Comparison of ENCODE assay signal across 21 cellular contexts in the genomic region with DNA sequence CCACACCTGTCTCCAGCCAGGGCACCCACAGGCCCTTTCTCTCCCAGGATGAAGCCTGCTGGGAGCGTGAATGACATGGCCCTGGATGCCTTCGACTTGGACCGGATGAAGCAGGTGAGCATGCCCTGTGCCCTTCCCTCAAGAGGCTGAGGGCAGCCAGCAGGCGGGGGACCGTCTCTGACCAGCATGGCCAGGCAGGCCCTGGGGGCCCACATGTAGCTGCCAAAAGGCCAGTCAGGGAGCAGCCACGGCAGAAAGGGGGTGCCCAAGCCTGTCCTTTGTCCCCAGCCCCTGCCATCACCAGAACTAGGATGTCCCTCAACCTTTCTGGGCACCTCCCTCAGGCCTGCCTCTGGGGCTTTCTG. TPM values are rescaled to one million over a fixed set of nuclear protein-coding genes. Genes with fewer than 3 reads are reported as not detected.
A peak's percentile ranks its signal among the peaks of the same experiment; 100 is the strongest.
DNase-seq lines count a peak whose midpoint lies in the region; ATAC-seq, FAIRE-seq and TF ChIP-seq lines count a peak whose summit lies in the region.
"Had no signal": no experiment of that assay in that cellular context is flagged by ENCODE, and none has a peak within 500 bp of the region (broad histone marks: within the 10 kb centered on the region; RNA-seq: fewer than 3 reads in every experiment).

No MANE protein-coding gene starts in this region.

- CTCF ChIA-PET in activated naive CD4-positive, alpha-beta T cell treated with anti-CD3 and anti-CD28 coated beads, Interleukin-2, amount 10 ng/mL, durations not matched to agents 7 days and 5 days (lab: Charles Lee) = interaction anchor here (0.8 kb wide), 2 partner anchors 8 to 33 kb away, joined by 3 to 4 read pairs; no protein-coding TSS in a partner anchor

- TF ChIP-seq CTCF in dorsolateral prefrontal cortex (IDR thresholded peaks at IDR 0.05 in 54 of 56, conservative IDR thresholded peaks at IDR 0.05 in 2 of 56; ENCODE audit: low read depth in 1 of 56, partially characterized antibody in 56 of 56) (no peak), upper lobe of left lung (IDR thresholded peaks at IDR 0.05) (no peak)

- H3K9me3 Mint-ChIP-seq in activated naive CD4-positive, alpha-beta T cell treated with anti-CD3 and anti-CD28 coated beads, Interleukin-2, amount 50 U/mL, for 72 hours = no peaks in the 10 kb centered on the region
- H3K9me3 Mint-ChIP-seq in activated naive CD4-positive, alpha-beta T cell treated with anti-CD3 and anti-CD28 coated beads, Interleukin-2, amount 10 ng/mL, durations not matched to agents 7 days and 5 days = no peaks in the 10 kb centered on the region
- H3K9me3 Mint-ChIP-seq: activated naive CD8-positive, alpha-beta T cell treated with anti-CD3 and anti-CD28 coated beads, Interleukin-2, amount 50 U/mL, for 24 hours; activated T-cell treated with anti-CD3 and anti-CD28 coated beads, Interleukin-2, amount 50 U/mL, for 4 hours had no signal

- peaks cover 4% of the 10 kb centered on the region for H3K27me3 Mint-ChIP-seq in activated naive CD4-positive, alpha-beta T cell treated with anti-CD3 and anti-CD28 coated beads, Interleukin-2, amount 10 ng/mL, durations not matched to agents 7 days and 5 days
- H3K27me3 Mint-ChIP-seq: activated naive CD8-positive, alpha-beta T cell treated with anti-CD3 and anti-CD28 coated beads, Interleukin-2, amount 50 U/mL, for 24 hours had no signal

- WGBS in upper lobe of left lung, 2 donors = 55% methylated on average over 5 of the region's 6 CpGs; no CpG with 5 or more reads in 1 of the 2 donors

- no peak for DNase-seq in activated naive CD4-positive, alpha-beta T cell treated with anti-CD3 and anti-CD28 coated beads, Interleukin-2, amount 50 U/mL, for 72 hours (ENCODE audit: low spot score in 2 of 2)
- no peak for DNase-seq in activated naive CD4-positive, alpha-beta T cell treated with anti-CD3 and anti-CD28 coated beads, Interleukin-2, amount 10 ng/mL, durations not matched to agents 7 days and 5 days
- no peak for DNase-seq in dorsolateral prefrontal cortex
- DNase-seq in upper lobe of left lung = peak in 1 of 2 donors; percentile 80
- DNase-seq in GM12892 (ENCODE audit: insufficient read length) = no peak
- no peak for DNase-seq in NCI-H2196 treated with DMSO at 0.1 percent for 48 hours (lab: John Stamatoyannopoulos, UW; ENCODE audit: unreplicated experiment)
- DNase-seq: activated CD4-positive, alpha-beta T cell treated with anti-CD3 and anti-CD28 coated beads, Interleukin-2, amount 50 U/mL, for 48 hours; activated naive CD8-positive, alpha-beta T cell treated with anti-CD3 and anti-CD28 coated beads, Interleukin-2, amount 50 U/mL, for 24 hours; activated T-cell treated with anti-CD3 and anti-CD28 coated beads, Interleukin-2, amount 50 U/mL, for 4 hours; DMS153; effector CD8-positive, alpha-beta T cell; occipital lobe; sigmoid colon had no signal

- no peaks in the 10 kb centered on the region for H3K27me3 ChIP-seq in dorsolateral prefrontal cortex
- H3K27me3 ChIP-seq in muscle layer of duodenum (ENCODE audit: low read depth, low read length) = no peaks in the 10 kb centered on the region
- H3K27me3 ChIP-seq in upper lobe of left lung = no peaks in the 10 kb centered on the region
- H3K27me3 ChIP-seq: sigmoid colon had no signal

- H3K4me3 Mint-ChIP-seq in activated naive CD4-positive, alpha-beta T cell treated with anti-CD3 and anti-CD28 coated beads, Interleukin-2, amount 10 ng/mL, durations not matched to agents 7 days and 5 days = no peak overlapping the region
- H3K4me3 Mint-ChIP-seq: activated naive CD8-positive, alpha-beta T cell treated with anti-CD3 and anti-CD28 coated beads, Interleukin-2, amount 50 U/mL, for 24 hours; activated T-cell treated with anti-CD3 and anti-CD28 coated beads, Interleukin-2, amount 50 U/mL, for 4 hours had no signal

- intact Hi-C loops in dorsolateral prefrontal cortex (cut with DNase I) = no loop called here

- peak overlapping the region in 53 of 59 donors; percentile 2 to 86 (median 70) for H3K27ac ChIP-seq in dorsolateral prefrontal cortex
- peak overlapping the region; percentile 62 for H3K27ac ChIP-seq in muscle layer of duodenum (ENCODE audit: low read length)
- H3K27ac ChIP-seq in upper lobe of left lung = peak overlapping the region; percentile 69 to 89 (median 82)
- H3K27ac ChIP-seq: C4-2B had no signal

- TF ChIP-seq EP300 in upper lobe of left lung (IDR thresholded peaks at IDR 0.05) = no peak

- H3K36me3 Mint-ChIP-seq in activated naive CD4-positive, alpha-beta T cell treated with anti-CD3 and anti-CD28 coated beads, Interleukin-2, amount 50 U/mL, for 72 hours = peaks cover 0 to 6% of the 10 kb centered on the region in 2 donors
- H3K36me3 Mint-ChIP-seq in activated naive CD4-positive, alpha-beta T cell treated with anti-CD3 and anti-CD28 coated beads, Interleukin-2, amount 10 ng/mL, durations not matched to agents 7 days and 5 days = peaks cover 58% of the 10 kb centered on the region

- H3K36me3 ChIP-seq in muscle layer of duodenum (ENCODE audit: control insufficient read depth in 1 of 2, insufficient read depth in 2 of 2, low read length in 2 of 2) (peaks cover 0 to 21% of the 10 kb centered on the region in 2 donors), upper lobe of left lung (peaks cover 0 to 16% (median 11%) of the 10 kb centered on the region in 4 donors)

- peak overlapping the region; percentile 84 to 88 for H3K27ac Mint-ChIP-seq in activated naive CD4-positive, alpha-beta T cell treated with anti-CD3 and anti-CD28 coated beads, Interleukin-2, amount 50 U/mL, for 72 hours
- no peak overlapping the region for H3K27ac Mint-ChIP-seq in activated naive CD4-positive, alpha-beta T cell treated with anti-CD3 and anti-CD28 coated beads, Interleukin-2, amount 10 ng/mL, durations not matched to agents 7 days and 5 days
- H3K27ac Mint-ChIP-seq: activated naive CD8-positive, alpha-beta T cell treated with anti-CD3 and anti-CD28 coated beads, Interleukin-2, amount 50 U/mL, for 24 hours had no signal

- TF ChIP-seq POLR2A in upper lobe of left lung (IDR thresholded peaks at IDR 0.05) = no peak
- TF ChIP-seq POLR2A in GM12892 (IDR thresholded peaks at IDR 0.05; ENCODE audit: low read depth, low read length) = no peak

- peak overlapping the region in 4 of 59 donors; percentile 11 to 24 (median 18) for H3K4me3 ChIP-seq in dorsolateral prefrontal cortex
- H3K4me3 ChIP-seq in muscle layer of duodenum (ENCODE audit: low read depth in 1 of 2, low read length in 2 of 2) = no peak overlapping the region
- H3K4me3 ChIP-seq in upper lobe of left lung = peak overlapping the region in 1 of 4 donors; percentile 25
- H3K4me3 ChIP-seq: sigmoid colon had no signal

- H3K4me1 Mint-ChIP-seq in activated naive CD4-positive, alpha-beta T cell treated with anti-CD3 and anti-CD28 coated beads, Interleukin-2, amount 10 ng/mL, durations not matched to agents 7 days and 5 days = peaks cover 10% of the 10 kb centered on the region
- H3K4me1 Mint-ChIP-seq: activated naive CD8-positive, alpha-beta T cell treated with anti-CD3 and anti-CD28 coated beads, Interleukin-2, amount 50 U/mL, for 24 hours had no signal

- H3K4me1 ChIP-seq in muscle layer of duodenum (ENCODE audit: control insufficient read depth in 1 of 2, insufficient read depth in 2 of 2, low read length in 2 of 2) (peaks cover 3 to 5% of the 10 kb centered on the region in 2 donors), upper lobe of left lung (peaks cover 40 to 59% (median 53%) of the 10 kb centered on the region in 4 donors)
- H3K4me1 ChIP-seq: sigmoid colon had no signal

- FAIRE-seq in GM12892 (lab: Jason Lieb, UNC) = no peak
- FAIRE-seq: islet of Langerhans had no signal

- H3K9me3 ChIP-seq in muscle layer of duodenum (ENCODE audit: control insufficient read depth in 1 of 2, low read length in 2 of 2) (no peaks in the 10 kb centered on the region), upper lobe of left lung (no peaks in the 10 kb centered on the region)
- H3K9me3 ChIP-seq: sigmoid colon had no signal

- no peak for ATAC-seq in activated naive CD4-positive, alpha-beta T cell treated with anti-CD3 and anti-CD28 coated beads, Interleukin-2, amount 50 U/mL, for 72 hours
- ATAC-seq in upper lobe of left lung (ENCODE audit: low FRiP score in 2 of 2) (no peak), GM21737 (IDR thresholded peaks at IDR 0.05; ENCODE audit: unreplicated experiment) (no peak)
- ATAC-seq: activated naive CD8-positive, alpha-beta T cell treated with anti-CD3 and anti-CD28 coated beads, Interleukin-2, amount 50 U/mL, for 24 hours; activated T-cell treated with anti-CD3 and anti-CD28 coated beads, Interleukin-2, amount 50 U/mL, for 4 hours had no signal

RNA-seq across cellular contexts. Expression of a gene that starts 18.3 kb away (rescaled TPM):
- total RNA-seq in activated naive CD4-positive, alpha-beta T cell treated with anti-CD3 and anti-CD28 coated beads, Interleukin-2, amount 50 U/mL, for 72 hours = 1 to 10 TPM; 1.4 to 3.2 TPM
- total RNA-seq in dorsolateral prefrontal cortex (10 to 100 TPM in 32 of 120 experiments, 1 to 10 TPM in 88; 2.3 to 20.6 (median 7.7) TPM), upper lobe of left lung (10 to 100 TPM in 1 of 6 donors, 1 to 10 TPM in 5; 2.0 to 19.9 (median 5.4) TPM)
- polyA plus RNA-seq in GM12892 (2012; ENCODE audit: missing spikeins) = 0.17 TPM
- total RNA-seq: A172; HT1080; T-helper 1 cell treated with Interleukin-12 subunit alpha and Interleukin-12 subunit beta and Interleukin-4 antibody, amounts not matched to agents 30 ng/mL and 1 ng/mL, for 36 hours had no signal
- polyA plus RNA-seq: fibroblast of lung had no signal
